ENCODE assay signal across 39 cellular contexts in the genomic region with DNA sequence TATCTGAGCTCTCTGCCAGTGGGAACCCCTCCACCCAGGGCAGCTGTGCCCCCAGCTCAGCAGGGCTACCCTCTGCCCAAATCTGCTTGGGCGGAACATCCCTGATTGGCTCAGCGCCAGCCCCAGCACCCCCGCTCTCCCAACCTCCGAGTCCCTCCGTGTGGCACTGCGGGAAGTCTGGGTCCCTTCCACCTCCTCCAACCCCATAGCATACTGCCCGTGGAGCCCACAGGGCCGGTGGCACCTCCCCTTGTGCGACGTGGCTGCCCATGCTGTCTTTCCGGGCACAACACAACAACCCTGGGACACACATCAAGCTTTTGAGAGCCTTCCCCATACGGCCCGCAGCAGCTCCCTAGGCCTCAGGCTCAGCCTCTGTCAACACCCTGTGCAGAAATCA.
"Had no signal": no experiment of that assay in that cellular context is flagged by ENCODE, and none has a peak within 500 bp of the region (broad histone marks: within the 10 kb centered on the region; RNA-seq: fewer than 3 reads in every experiment).

No MANE protein-coding gene starts in this region.

- H3K9me3 Mint-ChIP-seq: activated naive CD4-positive, alpha-beta T cell treated with anti-CD3 and anti-CD28 coated beads for 36 hours; activated naive CD8-positive, alpha-beta T cell treated with anti-CD3 and anti-CD28 coated beads for 36 hours; activated T-cell treated with anti-CD3 and anti-CD28 coated beads, Interleukin-2, amount 50 U/mL, for 24 hours; activated T-cell treated with anti-CD3 and anti-CD28 coated beads, Interleukin-2, amount 50 U/mL, for 72 hours; activated T-helper 1 cell treated with anti-CD3 and anti-CD28 coated beads, Interleukin-12 subunit alpha, Interleukin-12 subunit beta, Interleukin-2, Interleukin-4 antibody, amounts not matched to agents 30 ng/mL and 10 ng/mL and 1 ng/mL, durations not matched to agents 14 hours and 24 hours and 36 hours; activated T-helper 17 cell treated with anti-CD3 and anti-CD28 coated beads, Interleukin-2, amount 50 U/mL, for 72 hours; T-helper 1 cell treated with Interleukin-12 subunit alpha and Interleukin-12 subunit beta and Interleukin-4 antibody, amounts not matched to agents 30 μg/mL and 1 μg/mL, for 36 hours; T-helper 2 cell treated with Interferon-gamma antibody and Interleukin-4, amounts not matched to agents 5 μg/mL and 100 μg/mL, for 36 hours had no signal

- H3K4me1 ChIP-seq: body of pancreas, breast epithelium had no signal

- H3K9me3 ChIP-seq: adrenal gland, body of pancreas, breast epithelium had no signal

- FAIRE-seq: astrocyte, TTC549 had no signal

- ATAC-seq: activated CD4-positive, alpha-beta T cell treated with anti-CD3 and anti-CD28 coated beads for 36 hours; activated CD4-positive, CD25-positive, alpha-beta regulatory T cell treated with anti-CD3 and anti-CD28 coated beads, Interleukin-2, amount 50 U/mL, for 24 hours; activated CD8-positive, alpha-beta memory T cell treated with anti-CD3 and anti-CD28 coated beads, Interleukin-2, amount 10 ng/mL, durations not matched to agents 7 days and 5 days; activated CD8-positive, alpha-beta T cell treated with anti-CD3 and anti-CD28 coated beads, Interleukin-2, amount 10 ng/mL, durations not matched to agents 7 days and 5 days; activated naive CD4-positive, alpha-beta T cell treated with anti-CD3 and anti-CD28 coated beads, Interleukin-2, amount 50 U/mL, for 72 hours; activated T-cell treated with anti-CD3 and anti-CD28 coated beads, Interleukin-2, amount 50 U/mL, for 72 hours; activated T-helper 17 cell treated with anti-CD3 and anti-CD28 coated beads, Interleukin-2, amount 50 U/mL, for 72 hours; body of pancreas; WTC11 had no signal

- DNase-seq: activated CD4-positive, alpha-beta memory T cell treated with anti-CD3 and anti-CD28 coated beads, Interleukin-2, amount 10 ng/mL, durations not matched to agents 7 days and 5 days; activated CD4-positive, alpha-beta T cell treated with anti-CD3 and anti-CD28 coated beads for 1 hour; activated CD4-positive, alpha-beta T cell treated with anti-CD3 and anti-CD28 coated beads for 36 hours; activated CD4-positive, alpha-beta T cell treated with anti-CD3 and anti-CD28 coated beads for 48 hours; activated CD4-positive, alpha-beta T cell treated with anti-CD3 and anti-CD28 coated beads, Interleukin-2, amount 10 ng/mL, durations not matched to agents 7 days and 5 days; activated CD4-positive, alpha-beta T cell treated with anti-CD3 and anti-CD28 coated beads, Interleukin-2, amount 50 U/mL, for 48 hours; activated CD4-positive, CD25-positive, alpha-beta regulatory T cell; activated CD8-positive, alpha-beta memory T cell treated with anti-CD3 and anti-CD28 coated beads for 24 hours; activated CD8-positive, alpha-beta memory T cell treated with anti-CD3 and anti-CD28 coated beads, Interleukin-2, amount 10 ng/mL, durations not matched to agents 7 days and 5 days; activated CD8-positive, alpha-beta memory T cell treated with anti-CD3 and anti-CD28 coated beads, Interleukin-2, amount 50 U/mL, for 48 hours; activated CD8-positive, alpha-beta T cell treated with anti-CD3 and anti-CD28 coated beads, Interleukin-2, amount 10 ng/mL, durations not matched to agents 7 days and 5 days; activated effector memory CD4-positive, alpha-beta T cell treated with anti-CD3 and anti-CD28 coated beads, Interleukin-2, amount 50 U/mL, for 16 hours; activated gamma-delta T cell treated with Interleukin-2 at 50 U/mL for 16 hours; activated naive CD4-positive, alpha-beta T cell; activated naive CD4-positive, alpha-beta T cell treated with anti-CD3 and anti-CD28 coated beads for 36 hours; activated naive CD4-positive, alpha-beta T cell treated with anti-CD3 and anti-CD28 coated beads, Interleukin-2, amount 50 U/mL, for 16 hours; activated naive CD8-positive, alpha-beta T cell treated with anti-CD3 and anti-CD28 coated beads for 36 hours; activated T-cell treated with anti-CD3 and anti-CD28 coated beads, Interleukin-2, amount 50 U/mL, for 24 hours; activated T-cell treated with anti-CD3 and anti-CD28 coated beads, Interleukin-2, amount 50 U/mL, for 72 hours; adrenal gland; amniotic stem cell; aorta; body of pancreas; brain microvascular endothelial cell; central memory CD4-positive, alpha-beta T cell; T-helper 1 cell; T-helper 2 cell; T-helper 9 cell; WERI-Rb-1 had no signal

- H3K27ac ChIP-seq: adrenal gland, body of pancreas, brain microvascular endothelial cell, breast epithelium, WERI-Rb-1 had no signal

- H3K27ac Mint-ChIP-seq: activated CD4-positive, alpha-beta memory T cell treated with anti-CD3 and anti-CD28 coated beads, Interleukin-2, amount 10 ng/mL, durations not matched to agents 7 days and 5 days; activated CD4-positive, alpha-beta T cell treated with anti-CD3 and anti-CD28 coated beads for 36 hours; activated CD4-positive, alpha-beta T cell treated with anti-CD3 and anti-CD28 coated beads, Interleukin-2, amount 10 ng/mL, durations not matched to agents 7 days and 5 days; activated CD8-positive, alpha-beta memory T cell treated with anti-CD3 and anti-CD28 coated beads, Interleukin-2, amount 10 ng/mL, durations not matched to agents 7 days and 5 days; activated CD8-positive, alpha-beta T cell treated with anti-CD3 and anti-CD28 coated beads, Interleukin-2, amount 10 ng/mL, durations not matched to agents 7 days and 5 days; activated naive CD4-positive, alpha-beta T cell treated with anti-CD3 and anti-CD28 coated beads for 36 hours; activated naive CD8-positive, alpha-beta T cell treated with anti-CD3 and anti-CD28 coated beads for 36 hours; activated T-cell treated with anti-CD3 and anti-CD28 coated beads, Interleukin-2, amount 50 U/mL, for 24 hours; activated T-cell treated with anti-CD3 and anti-CD28 coated beads, Interleukin-2, amount 50 U/mL, for 72 hours; activated T-helper 1 cell treated with anti-CD3 and anti-CD28 coated beads, Interleukin-12 subunit alpha, Interleukin-12 subunit beta, Interleukin-2, Interleukin-4 antibody, amounts not matched to agents 30 ng/mL and 10 ng/mL and 1 ng/mL, durations not matched to agents 14 hours and 24 hours and 36 hours; activated T-helper 17 cell treated with anti-CD3 and anti-CD28 coated beads, Interleukin-2, amount 50 U/mL, for 72 hours; T-helper 1 cell treated with Interleukin-12 subunit alpha and Interleukin-12 subunit beta and Interleukin-4 antibody, amounts not matched to agents 30 μg/mL and 1 μg/mL, for 36 hours; T-helper 2 cell treated with Interferon-gamma antibody and Interleukin-4, amounts not matched to agents 5 μg/mL and 100 μg/mL, for 36 hours; WTC11 had no signal

- H3K36me3 ChIP-seq: adrenal gland, brain microvascular endothelial cell, breast epithelium, WERI-Rb-1 had no signal

- H3K4me3 Mint-ChIP-seq: activated CD4-positive, alpha-beta memory T cell treated with anti-CD3 and anti-CD28 coated beads, Interleukin-2, amount 10 ng/mL, durations not matched to agents 7 days and 5 days; activated CD4-positive, alpha-beta T cell treated with anti-CD3 and anti-CD28 coated beads for 36 hours; activated CD4-positive, alpha-beta T cell treated with anti-CD3 and anti-CD28 coated beads, Interleukin-2, amount 10 ng/mL, durations not matched to agents 7 days and 5 days; activated CD8-positive, alpha-beta memory T cell treated with anti-CD3 and anti-CD28 coated beads, Interleukin-2, amount 10 ng/mL, durations not matched to agents 7 days and 5 days; activated CD8-positive, alpha-beta T cell treated with anti-CD3 and anti-CD28 coated beads, Interleukin-2, amount 10 ng/mL, durations not matched to agents 7 days and 5 days; activated naive CD4-positive, alpha-beta T cell treated with anti-CD3 and anti-CD28 coated beads for 36 hours; activated naive CD8-positive, alpha-beta T cell treated with anti-CD3 and anti-CD28 coated beads for 36 hours; activated T-cell treated with anti-CD3 and anti-CD28 coated beads, Interleukin-2, amount 50 U/mL, for 24 hours; activated T-cell treated with anti-CD3 and anti-CD28 coated beads, Interleukin-2, amount 50 U/mL, for 72 hours; activated T-helper 1 cell treated with anti-CD3 and anti-CD28 coated beads, Interleukin-12 subunit alpha, Interleukin-12 subunit beta, Interleukin-2, Interleukin-4 antibody, amounts not matched to agents 30 ng/mL and 10 ng/mL and 1 ng/mL, durations not matched to agents 14 hours and 24 hours and 36 hours; activated T-helper 17 cell treated with anti-CD3 and anti-CD28 coated beads, Interleukin-2, amount 50 U/mL, for 72 hours; T-helper 1 cell treated with Interleukin-12 subunit alpha and Interleukin-12 subunit beta and Interleukin-4 antibody, amounts not matched to agents 30 μg/mL and 1 μg/mL, for 36 hours; T-helper 2 cell treated with Interferon-gamma antibody and Interleukin-4, amounts not matched to agents 5 μg/mL and 100 μg/mL, for 36 hours; WTC11 had no signal

- H3K4me1 Mint-ChIP-seq: activated CD4-positive, alpha-beta memory T cell treated with anti-CD3 and anti-CD28 coated beads, Interleukin-2, amount 10 ng/mL, durations not matched to agents 7 days and 5 days; activated CD4-positive, alpha-beta T cell treated with anti-CD3 and anti-CD28 coated beads for 36 hours; activated CD4-positive, alpha-beta T cell treated with anti-CD3 and anti-CD28 coated beads, Interleukin-2, amount 10 ng/mL, durations not matched to agents 7 days and 5 days; activated CD8-positive, alpha-beta memory T cell treated with anti-CD3 and anti-CD28 coated beads, Interleukin-2, amount 10 ng/mL, durations not matched to agents 7 days and 5 days; activated naive CD8-positive, alpha-beta T cell treated with anti-CD3 and anti-CD28 coated beads for 36 hours; activated T-helper 17 cell treated with anti-CD3 and anti-CD28 coated beads, Interleukin-2, amount 50 U/mL, for 72 hours had no signal

- H3K27me3 ChIP-seq: adrenal gland, body of pancreas, brain microvascular endothelial cell, breast epithelium had no signal

- H3K4me3 ChIP-seq: adrenal gland, body of pancreas, breast epithelium had no signal

- H3K27me3 Mint-ChIP-seq: activated CD4-positive, alpha-beta T cell treated with anti-CD3 and anti-CD28 coated beads for 36 hours; activated CD4-positive, alpha-beta T cell treated with anti-CD3 and anti-CD28 coated beads, Interleukin-2, amount 10 ng/mL, durations not matched to agents 7 days and 5 days; activated CD8-positive, alpha-beta memory T cell treated with anti-CD3 and anti-CD28 coated beads, Interleukin-2, amount 10 ng/mL, durations not matched to agents 7 days and 5 days; activated naive CD8-positive, alpha-beta T cell treated with anti-CD3 and anti-CD28 coated beads for 36 hours; activated T-cell treated with anti-CD3 and anti-CD28 coated beads, Interleukin-2, amount 50 U/mL, for 24 hours; activated T-helper 17 cell treated with anti-CD3 and anti-CD28 coated beads, Interleukin-2, amount 50 U/mL, for 72 hours had no signal

- H3K36me3 Mint-ChIP-seq: activated naive CD8-positive, alpha-beta T cell treated with anti-CD3 and anti-CD28 coated beads for 36 hours; WTC11 had no signal
